In the genomic region with DNA sequence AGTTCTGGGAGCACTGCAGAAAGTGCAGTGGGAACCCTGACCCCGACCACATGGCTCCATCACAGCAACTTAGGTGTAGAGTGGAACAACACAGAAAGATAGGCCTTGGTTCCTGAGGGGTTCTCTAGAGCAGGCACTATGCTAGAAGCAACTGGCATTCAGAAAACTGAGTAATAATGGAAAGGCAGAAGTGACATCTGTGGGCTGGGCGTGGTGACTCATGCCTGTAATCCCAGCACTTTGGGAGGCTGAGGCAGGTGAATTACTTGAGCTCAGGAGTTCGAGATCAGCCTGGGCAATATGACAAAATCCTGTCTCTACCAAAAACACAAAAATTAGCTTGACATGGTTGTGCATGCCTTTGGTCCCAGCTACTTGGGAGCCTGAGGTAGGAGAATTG, we compare ENCODE assay signal across 11 cellular contexts. TPM values are rescaled to one million over a fixed set of nuclear protein-coding genes. Genes with fewer than 3 reads are reported as not detected.
A peak's percentile ranks its signal among the peaks of the same experiment; 100 is the strongest.
DNase-seq lines count a peak whose midpoint lies in the region; ATAC-seq and TF ChIP-seq lines count a peak whose summit lies in the region.
"Had no signal": no experiment of that assay in that cellular context is flagged by ENCODE, and none has a peak within 500 bp of the region (broad histone marks: within the 10 kb centered on the region; RNA-seq: fewer than 3 reads in every experiment).

No MANE protein-coding gene starts in this region.

- DNase-seq in mammary epithelial cell: peak; percentile 17
- DNase-seq in breast epithelium (ENCODE audit: low spot score in 2 of 2): no peak
- peak; percentile 65 for DNase-seq in activated CD4-positive, alpha-beta T cell treated with anti-CD3 and anti-CD28 coated beads, Interleukin-2, amount 10 ng/mL, durations not matched to agents 24 days and 14 days
- DNase-seq in head of caudate nucleus: peak in 29 of 42 donors; percentile 11 to 69 (median 40)
- DNase-seq in iPS-NIHi11 (ENCODE audit: low spot score): no peak
- no peak for DNase-seq in DMS153 (lab: John Stamatoyannopoulos, UW)
- DNase-seq in effector memory CD8-positive, alpha-beta T cell: no peak
- DNase-seq: NCI-H187 had no signal

- no peak for TF ChIP-seq POLR2A in breast epithelium (IDR thresholded peaks at IDR 0.05)

- intact Hi-C loops in mammary epithelial cell (cut with micrococcal nuclease): no loop called here
- intact Hi-C loops in breast epithelium (cut with DNase I; ENCODE audit: low total_unique reads): no loop called here
- intact Hi-C loops in activated CD4-positive, alpha-beta T cell treated with anti-CD3 and anti-CD28 coated beads, Interleukin-2, amount 10 ng/mL, durations not matched to agents 24 days and 14 days (cut with micrococcal nuclease): no loop called here
- intact Hi-C loops in head of caudate nucleus (cut with DNase I): no loop called here

- no peaks in the 10 kb centered on the region for H3K9me3 ChIP-seq in mammary epithelial cell (replicated peaks; ENCODE audit: insufficient read depth, low read length)
- no peaks in the 10 kb centered on the region for H3K9me3 ChIP-seq in breast epithelium

- no peaks in the 10 kb centered on the region for H4K20me1 ChIP-seq in mammary epithelial cell (ENCODE audit: insufficient read depth, low read length)

- no peak overlapping the region for H3K4me3 ChIP-seq in mammary epithelial cell (replicated peaks in 1 of 3; ENCODE audit: insufficient read depth in 1 of 3, low read depth in 2 of 3, low read length in 3 of 3)
- no peak overlapping the region for H3K4me3 ChIP-seq in breast epithelium
- H3K4me3 ChIP-seq: coronary artery had no signal

- no peak overlapping the region for H3K9ac ChIP-seq in mammary epithelial cell (ENCODE audit: insufficient read depth, low read length)

- 89% methylated on average over 2 of the region's 3 CpGs for WGBS in mammary epithelial cell (ENCODE audit: low coverage, missing lambda C conversion rate)

- TF ChIP-seq CTCF in mammary epithelial cell (conservative IDR thresholded peaks at IDR 0.05 in 1 of 2, IDR thresholded peaks at IDR 0.05 in 1 of 2; ENCODE audit: extremely low read depth in 1 of 2, insufficient read depth in 1 of 2, low read depth in 1 of 2, low read length in 2 of 2) (no peak), breast epithelium (IDR thresholded peaks at IDR 0.05) (no peak)

- BruUV-seq in mammary epithelial cell (replicated peaks; lab: Mats Ljungman, UMichigan): no TSS peak

- H3K4me3 Mint-ChIP-seq in activated CD4-positive, alpha-beta T cell treated with anti-CD3 and anti-CD28 coated beads, Interleukin-2, amount 10 ng/mL, durations not matched to agents 24 days and 14 days: peak overlapping the region; percentile 77
- peak overlapping the region; percentile 76 for H3K4me3 Mint-ChIP-seq in stimulated activated naive CD8-positive, alpha-beta T cell treated with anti-CD3 and anti-CD28 coated beads, Interleukin-15, Interleukin-2, amounts not matched to agents 100 ng/mL and 50 ng/mL, for 24 hours
- H3K4me3 Mint-ChIP-seq in effector memory CD8-positive, alpha-beta T cell: no peak overlapping the region

- H3K27ac ChIP-seq in mammary epithelial cell (ENCODE audit: insufficient read depth, low read depth, low read length) (no peak overlapping the region), breast epithelium (no peak overlapping the region)
- H3K27ac ChIP-seq: coronary artery had no signal

- no peak overlapping the region for H3K4me2 ChIP-seq in mammary epithelial cell (ENCODE audit: insufficient read depth, low read depth, low read length)

- H3K9me3 Mint-ChIP-seq in activated CD4-positive, alpha-beta T cell treated with anti-CD3 and anti-CD28 coated beads, Interleukin-2, amount 10 ng/mL, durations not matched to agents 24 days and 14 days: no peaks in the 10 kb centered on the region
- no peaks in the 10 kb centered on the region for H3K9me3 Mint-ChIP-seq in stimulated activated naive CD8-positive, alpha-beta T cell treated with anti-CD3 and anti-CD28 coated beads, Interleukin-15, Interleukin-2, amounts not matched to agents 100 ng/mL and 50 ng/mL, for 24 hours
- no peaks in the 10 kb centered on the region for H3K9me3 Mint-ChIP-seq in effector memory CD8-positive, alpha-beta T cell

- no peaks in the 10 kb centered on the region for H3K27me3 Mint-ChIP-seq in activated CD4-positive, alpha-beta T cell treated with anti-CD3 and anti-CD28 coated beads, Interleukin-2, amount 10 ng/mL, durations not matched to agents 24 days and 14 days
- no peaks in the 10 kb centered on the region for H3K27me3 Mint-ChIP-seq in stimulated activated naive CD8-positive, alpha-beta T cell treated with anti-CD3 and anti-CD28 coated beads, Interleukin-15, Interleukin-2, amounts not matched to agents 100 ng/mL and 50 ng/mL, for 24 hours
- H3K27me3 Mint-ChIP-seq in effector memory CD8-positive, alpha-beta T cell: no peaks in the 10 kb centered on the region

- H3K36me3 ChIP-seq in mammary epithelial cell (ENCODE audit: insufficient read depth, low read length): peaks cover 31% of the 10 kb centered on the region
- H3K36me3 ChIP-seq in breast epithelium: peaks cover 10% of the 10 kb centered on the region

- H3K4me1 ChIP-seq in mammary epithelial cell (ENCODE audit: insufficient read depth, low read length): peaks cover 4% of the 10 kb centered on the region
- peaks cover 0 to 9% of the 10 kb centered on the region in 2 donors for H3K4me1 ChIP-seq in breast epithelium

- peaks cover 63% of the 10 kb centered on the region for H3K4me1 Mint-ChIP-seq in activated CD4-positive, alpha-beta T cell treated with anti-CD3 and anti-CD28 coated beads, Interleukin-2, amount 10 ng/mL, durations not matched to agents 24 days and 14 days
- H3K4me1 Mint-ChIP-seq in stimulated activated naive CD8-positive, alpha-beta T cell treated with anti-CD3 and anti-CD28 coated beads, Interleukin-15, Interleukin-2, amounts not matched to agents 100 ng/mL and 50 ng/mL, for 24 hours (ENCODE audit: low read depth): peaks cover 51% of the 10 kb centered on the region
- H3K4me1 Mint-ChIP-seq in effector memory CD8-positive, alpha-beta T cell (ENCODE audit: low read depth in 2 of 2): peaks cover 14 to 30% of the 10 kb centered on the region in 2 donors

- ATAC-seq in effector memory CD8-positive, alpha-beta T cell (replicated peaks): no peak

- in situ Hi-C loops in mammary epithelial cell (cut with MboI; ENCODE audit: low sequenced_read_pairs in 2 of 2): no loop called here

- CTCF ChIA-PET in mammary epithelial cell (lab: Charles Lee; ENCODE audit: low non-redundant PET): no interaction called here

- H2AFZ ChIP-seq in mammary epithelial cell (ENCODE audit: low read depth, low read length): no peak overlapping the region

- H3K27me3 ChIP-seq in mammary epithelial cell (ENCODE audit: insufficient read depth, low read length) (no peaks in the 10 kb centered on the region), breast epithelium (no peaks in the 10 kb centered on the region)

- peaks cover 17% of the 10 kb centered on the region for H3K79me2 ChIP-seq in mammary epithelial cell (ENCODE audit: insufficient read depth, low read length)

- H3K27ac Mint-ChIP-seq in activated CD4-positive, alpha-beta T cell treated with anti-CD3 and anti-CD28 coated beads, Interleukin-2, amount 10 ng/mL, durations not matched to agents 24 days and 14 days: peak overlapping the region; percentile 86
- H3K27ac Mint-ChIP-seq in stimulated activated naive CD8-positive, alpha-beta T cell treated with anti-CD3 and anti-CD28 coated beads, Interleukin-15, Interleukin-2, amounts not matched to agents 100 ng/mL and 50 ng/mL, for 24 hours: peak overlapping the region; percentile 96
- no peak overlapping the region for H3K27ac Mint-ChIP-seq in effector memory CD8-positive, alpha-beta T cell

- peaks cover 67% of the 10 kb centered on the region for H3K36me3 Mint-ChIP-seq in activated CD4-positive, alpha-beta T cell treated with anti-CD3 and anti-CD28 coated beads, Interleukin-2, amount 10 ng/mL, durations not matched to agents 24 days and 14 days (ENCODE audit: low read depth)
- H3K36me3 Mint-ChIP-seq in stimulated activated naive CD8-positive, alpha-beta T cell treated with anti-CD3 and anti-CD28 coated beads, Interleukin-15, Interleukin-2, amounts not matched to agents 100 ng/mL and 50 ng/mL, for 24 hours (ENCODE audit: low read depth): peaks cover 70% of the 10 kb centered on the region
- H3K36me3 Mint-ChIP-seq in effector memory CD8-positive, alpha-beta T cell (ENCODE audit: insufficient read depth): peaks cover 36% of the 10 kb centered on the region

- dilution Hi-C loops in mammary epithelial cell (cut with HindIII; ENCODE audit: low sequenced_read_pairs): no loop called here

RNA-seq across cellular contexts. Expression of gene MRPS15, which starts 5.3 kb away (rescaled TPM):
- total RNA-seq in mammary epithelial cell (100 to 1,000 TPM in 1 of 2 donors, 10 to 100 TPM in 1; 63.3 to 106 TPM), breast epithelium (10 to 100 TPM; 72.9 to 99.1 (median 79.3) TPM)
- polyA plus RNA-seq in mammary epithelial cell: 95.3 TPM
- 46.6 TPM for polyA minus RNA-seq in mammary epithelial cell
- 117 and 126 TPM in 2 replicates for total RNA-seq in activated CD4-positive, alpha-beta T cell treated with anti-CD3 and anti-CD28 coated beads, Interleukin-2, amount 10 ng/mL, durations not matched to agents 24 days and 14 days

RNA-seq across cellular contexts. Expression of gene OSCP1, which starts 8.7 kb away (rescaled TPM):
- total RNA-seq in mammary epithelial cell (10 to 100 TPM in 1 of 2 donors, 1 to 10 TPM in 1; 6.4 to 10.5 TPM), breast epithelium (10 to 100 TPM; 12.5 to 19.3 (median 15.1) TPM)
- 6.4 TPM for polyA plus RNA-seq in mammary epithelial cell
- polyA minus RNA-seq in mammary epithelial cell: 14.8 TPM
- total RNA-seq in activated CD4-positive, alpha-beta T cell treated with anti-CD3 and anti-CD28 coated beads, Interleukin-2, amount 10 ng/mL, durations not matched to agents 24 days and 14 days: 0.82 and 0.92 TPM in 2 replicates

RNA-seq across cellular contexts. Expression of gene CSF3R, which starts 23.8 kb away (rescaled TPM):
- total RNA-seq in mammary epithelial cell (not detected), breast epithelium (10 to 100 TPM; 17.3 to 54.2 (median 28.8) TPM)
- polyA plus RNA-seq in mammary epithelial cell: not detected
- polyA minus RNA-seq in mammary epithelial cell: not detected
- total RNA-seq in activated CD4-positive, alpha-beta T cell treated with anti-CD3 and anti-CD28 coated beads, Interleukin-2, amount 10 ng/mL, durations not matched to agents 24 days and 14 days: 0.07 and 0.16 TPM in 2 replicates
- total RNA-seq: glomerular endothelial cell had no signal

Comparison
In these comparisons a context has a peak if more than half of its experiments do, and no peak if none do; other contexts are left out.
1. DNase-seq: peak in mammary epithelial cell (single experiment), activated CD4-positive, alpha-beta T cell treated with anti-CD3 and anti-CD28 coated beads, Interleukin-2, amount 10 ng/mL, durations not matched to agents 24 days and 14 days (single experiment) and head of caudate nucleus (29 of 42); none in breast epithelium (0 of 2), iPS-NIHi11 (single experiment), DMS153 (single experiment) and effector memory CD8-positive, alpha-beta T cell (0 of 3).
2. RNA of gene CSF3R, which starts 23.8 kb away (total RNA-seq): 17.3 to 54.2 TPM in breast epithelium; 0.07 to 0.16 TPM in activated CD4-positive, alpha-beta T cell treated with anti-CD3 and anti-CD28 coated beads, Interleukin-2, amount 10 ng/mL, durations not matched to agents 24 days and 14 days and not detected in mammary epithelial cell; every median in the first group is over 10 times any median in the second.
3. H3K27ac Mint-ChIP-seq: peak in activated CD4-positive, alpha-beta T cell treated with anti-CD3 and anti-CD28 coated beads, Interleukin-2, amount 10 ng/mL, durations not matched to agents 24 days and 14 days (single experiment) and stimulated activated naive CD8-positive, alpha-beta T cell treated with anti-CD3 and anti-CD28 coated beads, Interleukin-15, Interleukin-2, amounts not matched to agents 100 ng/mL and 50 ng/mL, for 24 hours (single experiment); none in effector memory CD8-positive, alpha-beta T cell (0 of 2).
4. H3K4me3 Mint-ChIP-seq: peak in activated CD4-positive, alpha-beta T cell treated with anti-CD3 and anti-CD28 coated beads, Interleukin-2, amount 10 ng/mL, durations not matched to agents 24 days and 14 days (single experiment) and stimulated activated naive CD8-positive, alpha-beta T cell treated with anti-CD3 and anti-CD28 coated beads, Interleukin-15, Interleukin-2, amounts not matched to agents 100 ng/mL and 50 ng/mL, for 24 hours (single experiment); none in effector memory CD8-positive, alpha-beta T cell (0 of 2).